1 cellular context compared by ENCODE assay signal in the genomic region with DNA sequence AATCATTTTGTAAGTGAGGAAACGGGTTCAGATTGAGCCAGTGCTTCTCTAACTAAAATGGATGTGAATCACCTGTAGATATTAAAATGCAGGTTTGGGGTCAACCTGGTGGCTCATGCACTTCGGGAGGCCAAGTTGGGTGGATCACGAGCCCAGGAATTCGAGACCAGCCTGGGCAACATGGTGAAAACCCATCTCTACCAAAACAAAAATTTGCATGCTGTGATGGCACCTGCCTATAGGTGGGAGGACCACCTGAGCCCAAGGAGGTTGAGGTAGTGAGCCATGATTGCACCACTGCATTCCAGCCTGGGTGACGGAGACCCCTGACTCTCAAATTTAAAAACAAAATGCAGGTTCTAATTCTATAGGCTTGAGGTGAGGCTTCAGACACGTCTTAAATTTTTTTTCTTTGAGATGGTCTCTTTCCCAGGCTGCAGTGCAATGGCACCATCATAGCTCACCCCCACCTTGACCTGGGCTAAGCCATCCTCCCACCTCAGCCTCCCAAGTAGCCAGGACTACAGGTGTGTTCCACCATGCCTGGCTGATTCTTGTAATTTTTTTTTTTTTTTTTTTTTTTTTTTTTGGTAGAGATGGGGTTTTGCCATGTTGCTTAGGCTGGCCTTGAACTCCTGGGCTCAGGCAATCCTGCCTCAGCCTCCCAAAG.
TF ChIP-seq lines count a peak whose summit lies in the region.

No MANE protein-coding gene starts in this region.

TF ChIP-seq in K562, 482 proteins besides CTCF, POLR2A, EP300 and RAD21 (continued from another document):
- TF ChIP-seq, protein P1, sequence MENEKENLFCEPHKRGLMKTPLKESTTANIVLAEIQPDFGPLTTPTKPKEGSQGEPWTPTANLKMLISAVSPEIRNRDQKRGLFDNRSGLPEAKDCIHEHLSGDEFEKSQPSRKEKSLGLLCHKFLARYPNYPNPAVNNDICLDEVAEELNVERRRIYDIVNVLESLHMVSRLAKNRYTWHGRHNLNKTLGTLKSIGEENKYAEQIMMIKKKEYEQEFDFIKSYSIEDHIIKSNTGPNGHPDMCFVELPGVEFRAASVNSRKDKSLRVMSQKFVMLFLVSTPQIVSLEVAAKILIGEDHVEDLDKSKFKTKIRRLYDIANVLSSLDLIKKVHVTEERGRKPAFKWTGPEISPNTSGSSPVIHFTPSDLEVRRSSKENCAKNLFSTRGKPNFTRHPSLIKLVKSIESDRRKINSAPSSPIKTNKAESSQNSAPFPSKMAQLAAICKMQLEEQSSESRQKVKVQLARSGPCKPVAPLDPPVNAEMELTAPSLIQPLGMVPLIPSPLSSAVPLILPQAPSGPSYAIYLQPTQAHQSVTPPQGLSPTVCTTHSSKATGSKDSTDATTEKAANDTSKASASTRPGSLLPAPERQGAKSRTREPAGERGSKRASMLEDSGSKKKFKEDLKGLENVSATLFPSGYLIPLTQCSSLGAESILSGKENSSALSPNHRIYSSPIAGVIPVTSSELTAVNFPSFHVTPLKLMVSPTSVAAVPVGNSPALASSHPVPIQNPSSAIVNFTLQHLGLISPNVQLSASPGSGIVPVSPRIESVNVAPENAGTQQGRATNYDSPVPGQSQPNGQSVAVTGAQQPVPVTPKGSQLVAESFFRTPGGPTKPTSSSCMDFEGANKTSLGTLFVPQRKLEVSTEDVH (IDR thresholded peaks at IDR 0.05; ENCODE audit: low read depth, partially characterized antibody): peak; percentile 40
- TF ChIP-seq POLR2G (IDR thresholded peaks at IDR 0.05; ENCODE audit: low read depth, low read length): peak; percentile 67
- peak; percentile 50; the same call in 1 of the 2 replicates for TF ChIP-seq ZNF253 (CRISPR knock-in tag; conservative IDR thresholded peaks at IDR 0.05)
- TF ChIP-seq MYBL2 (IDR thresholded peaks at IDR 0.05; ENCODE audit: low read depth): no peak
- no peak for TF ChIP-seq MYBL2 (CRISPR knock-in tag; IDR thresholded peaks at IDR 0.05; ENCODE audit: borderline replicate concordance)
- no peak for TF ChIP-seq NFIX (CRISPR knock-in tag; IDR thresholded peaks at IDR 0.05; ENCODE audit: low read depth)
- TF ChIP-seq ETV1 (tag; conservative IDR thresholded peaks at IDR 0.05; ENCODE audit: low read depth): no peak
TF ChIP-seq in K562: peak in this region for 30.
